ENCODE assay signal across 6 cellular contexts in genomic region chr13:54110597-54110996, GRCh38.
"Had no signal": no experiment of that assay in that cellular context is flagged by ENCODE, and none has a peak within 500 bp of the region (broad histone marks: within the 10 kb centered on the region; RNA-seq: fewer than 3 reads in every experiment).

No MANE protein-coding gene starts in this region.

- H3K9me3 Mint-ChIP-seq: IgD-negative memory B cell had no signal

- H3K27me3 Mint-ChIP-seq: IgD-negative memory B cell had no signal

- H3K4me1 Mint-ChIP-seq: IgD-negative memory B cell had no signal

- H3K4me3 Mint-ChIP-seq: IgD-negative memory B cell had no signal

- H3K27ac ChIP-seq: HL-60 had no signal

- H3K4me3 ChIP-seq: K562 had no signal

- H3K27ac Mint-ChIP-seq: IgD-negative memory B cell had no signal

- DNase-seq: IMR-90, KBM-7, KG1 had no signal
